17 cellular contexts compared by ENCODE assay signal in genomic region chr1:39288735-39289465, GRCh38.
DNase-seq lines count a peak whose midpoint lies in the region; ATAC-seq, FAIRE-seq and TF ChIP-seq lines count a peak whose summit lies in the region.
"Had no signal": no experiment of that assay in that cellular context is flagged by ENCODE, and none has a peak within 500 bp of the region (broad histone marks: within the 10 kb centered on the region; RNA-seq: fewer than 3 reads in every experiment).

No MANE protein-coding gene starts in this region.

- no peak overlapping the region for H3K4me2 ChIP-seq in endothelial cell of umbilical vein (ENCODE audit: insufficient read depth, low read length)

- H3K4me1 ChIP-seq in endothelial cell of umbilical vein (ENCODE audit: control insufficient read depth, extremely low read depth, insufficient read depth, low read length): no peaks in the 10 kb centered on the region
- H3K4me1 ChIP-seq: SJCRH30 had no signal

- H3K27ac Mint-ChIP-seq in immature natural killer cell: peak overlapping the region in 2 of 6 donors; percentile 3 to 35
- H3K27ac Mint-ChIP-seq: CD8-positive, alpha-beta T cell had no signal

- H3K79me2 ChIP-seq in endothelial cell of umbilical vein (ENCODE audit: control insufficient read depth, insufficient read depth, low read length): peaks cover 12% of the 10 kb centered on the region

- DNase-seq in HCEC 1CT: peak; percentile 74
- peak; percentile 16 for DNase-seq in RPMI7951 (ENCODE audit: low read depth)
- DNase-seq in endothelial cell of umbilical vein (ENCODE audit: low read depth, low spot score): no peak
- DNase-seq in non-pigmented ciliary epithelial cell (ENCODE audit: low read depth): peak; percentile 37
- DNase-seq in NCI-H1436 (lab: John Stamatoyannopoulos, UW): no peak
- DNase-seq in immature natural killer cell: no peak
- DNase-seq in activated naive CD4-positive, alpha-beta T cell treated with Interleukin-2 at 50 U/mL for 16 hours: no peak
- DNase-seq: CD8-positive, alpha-beta T cell; NCI-H1092; NCI-H2029; NCI-H524; RPMI8226; SJCRH30; T-helper 1 cell had no signal

- H2AFZ ChIP-seq in endothelial cell of umbilical vein (ENCODE audit: low read depth, low read length): no peak overlapping the region

- BruUV-seq in endothelial cell of umbilical vein (replicated peaks; lab: Mats Ljungman, UMichigan): no TSS peak

- H3K9me3 Mint-ChIP-seq in immature natural killer cell: no peaks in the 10 kb centered on the region
- H3K9me3 Mint-ChIP-seq: CD8-positive, alpha-beta T cell had no signal

- no peaks in the 10 kb centered on the region for H3K9me1 ChIP-seq in endothelial cell of umbilical vein (replicated peaks; ENCODE audit: control insufficient read depth, extremely low read depth, insufficient read depth, low read length)

- CTCF ChIA-PET in endothelial cell of umbilical vein (lab: Charles Lee): interaction anchor here (0.7 to 1.8 kb wide), 3 partner anchors 30 to 250 kb away, joined by 3 to 10 read pairs (median 3); no protein-coding TSS in a partner anchor

- no peak for TF ChIP-seq POLR2A in endothelial cell of umbilical vein (IDR thresholded peaks at IDR 0.05; ENCODE audit: low read depth, low read length)

- H3K27me3 Mint-ChIP-seq in immature natural killer cell (ENCODE audit: low read depth in 3 of 3): no peaks in the 10 kb centered on the region

- dilution Hi-C loops in endothelial cell of umbilical vein (cut with MboI; ENCODE audit: extremely low pct_ligation_motif_present, low sequenced_read_pairs): no loop called here

- intact Hi-C loops in endothelial cell of umbilical vein (cut with micrococcal nuclease): no loop called here

- H3K9ac ChIP-seq in endothelial cell of umbilical vein (replicated peaks; ENCODE audit: extremely low read depth, insufficient read depth, low read length): no peak overlapping the region

- H3K4me3 ChIP-seq in endothelial cell of umbilical vein (replicated peaks in 1 of 3; ENCODE audit: insufficient read depth in 1 of 3, low read depth in 1 of 3, low read length in 3 of 3): no peak overlapping the region
- H3K4me3 ChIP-seq: HAP-1, SJCRH30 had no signal

- no peak for FAIRE-seq in endothelial cell of umbilical vein (lab: Jason Lieb, UNC)
- FAIRE-seq: HTR-8/SVneo had no signal

- H3K36me3 ChIP-seq in endothelial cell of umbilical vein (ENCODE audit: control insufficient read depth in 2 of 2, extremely low read depth in 1 of 2, insufficient read depth in 2 of 2, low read length in 2 of 2): peaks cover 33 to 37% of the 10 kb centered on the region in 2 experiments

- H4K20me1 ChIP-seq in endothelial cell of umbilical vein (replicated peaks; ENCODE audit: control insufficient read depth, extremely low read depth, insufficient read depth, low read length): no peaks in the 10 kb centered on the region

- peaks cover 31 to 71% (median 48%) of the 10 kb centered on the region in 3 donors for H3K36me3 Mint-ChIP-seq in immature natural killer cell

- POLR2A ChIA-PET in endothelial cell of umbilical vein (lab: Charles Lee): interaction anchor here (1.0 kb wide), 1 partner anchor 29 kb away, joined by 3 read pairs; no protein-coding TSS in a partner anchor

- H3K27ac ChIP-seq in endothelial cell of umbilical vein (ENCODE audit: insufficient read depth, low read depth, low read length): no peak overlapping the region
- H3K27ac ChIP-seq: SJCRH30 had no signal

- H3K4me1 Mint-ChIP-seq in immature natural killer cell: peaks cover 0 to 3% of the 10 kb centered on the region in 2 donors

- no peak for TF ChIP-seq CTCF in endothelial cell of umbilical vein (IDR thresholded peaks at IDR 0.05; ENCODE audit: extremely low read depth in 1 of 2, insufficient read depth in 1 of 2, low read depth in 1 of 2, low read length in 2 of 2)

- ATAC-seq in GM18867 (IDR thresholded peaks at IDR 0.05; ENCODE audit: unreplicated experiment): no peak
- ATAC-seq: CD8-positive, alpha-beta T cell had no signal

- H3K9me3 ChIP-seq in endothelial cell of umbilical vein (replicated peaks; ENCODE audit: control insufficient read depth, insufficient read depth, low read length): no peaks in the 10 kb centered on the region
- H3K9me3 ChIP-seq: HAP-1, SJCRH30 had no signal

- no peak overlapping the region for H3K4me3 Mint-ChIP-seq in immature natural killer cell
- H3K4me3 Mint-ChIP-seq: CD8-positive, alpha-beta T cell had no signal

- H3K27me3 ChIP-seq in endothelial cell of umbilical vein (ENCODE audit: control insufficient read depth in 2 of 2, insufficient read depth in 2 of 2, low read length in 2 of 2): no peaks in the 10 kb centered on the region
- H3K27me3 ChIP-seq: SJCRH30 had no signal

TF ChIP-seq in endothelial cell of umbilical vein, 7 proteins besides CTCF, POLR2A, EP300 and RAD21:
- TF ChIP-seq GATA2 (IDR thresholded peaks at IDR 0.05; ENCODE audit: insufficient read depth, insufficient read length, low read depth, low read length) (no peak), FOS (IDR thresholded peaks at IDR 0.05; ENCODE audit: borderline replicate concordance, insufficient read depth, low read length) (peak; percentile 11), MYC (IDR thresholded peaks at IDR 0.05; ENCODE audit: low read depth, low read length) (no peak)

Comparison
In these comparisons a context has a peak if more than half of its experiments do, and no peak if none do; other contexts are left out.
1. DNase-seq: peak in HCEC 1CT (single experiment), RPMI7951 (single experiment) and non-pigmented ciliary epithelial cell (single experiment); none in endothelial cell of umbilical vein (single experiment), NCI-H1436 (single experiment), immature natural killer cell (0 of 3) and activated naive CD4-positive, alpha-beta T cell treated with Interleukin-2 at 50 U/mL for 16 hours (single experiment).